In genomic region chr9:5617749-5618148, GRCh38 we compare ENCODE assay signal across 9 cellular contexts. TPM values are rescaled to one million over a fixed set of nuclear protein-coding genes. Genes with fewer than 3 reads are reported as not detected.
DNase-seq lines count a peak whose midpoint lies in the region; ATAC-seq and TF ChIP-seq lines count a peak whose summit lies in the region.
"Had no signal": no experiment of that assay in that cellular context is flagged by ENCODE, and none has a peak within 500 bp of the region (broad histone marks: within the 10 kb centered on the region; RNA-seq: fewer than 3 reads in every experiment).

No MANE protein-coding gene starts in this region.

- no peaks in the 10 kb centered on the region for H3K36me3 ChIP-seq in Loucy (ENCODE audit: insufficient read depth, low read length)
- H3K36me3 ChIP-seq in lower lobe of right lung: no peaks in the 10 kb centered on the region

- ATAC-seq in GM18868 (IDR thresholded peaks at IDR 0.05; ENCODE audit: unreplicated experiment) (peak; percentile 97), HG02588 (IDR thresholded peaks at IDR 0.05; ENCODE audit: unreplicated experiment) (peak; percentile 90), lower lobe of right lung (peak; percentile 64 to 68)
- ATAC-seq: HCT116 had no signal

- H3F3A ChIP-seq in Loucy (ENCODE audit: low read depth): no peaks in the 10 kb centered on the region

- H3K27me3 ChIP-seq in Loucy (ENCODE audit: insufficient read depth, low read length, poor library complexity, severe bottlenecking): no peaks in the 10 kb centered on the region
- no peaks in the 10 kb centered on the region for H3K27me3 ChIP-seq in lower lobe of right lung (ENCODE audit: low read depth)

- H3K9me2 ChIP-seq in Loucy (replicated peaks; ENCODE audit: low read depth, low read length): no peaks in the 10 kb centered on the region

- H3K4me3 ChIP-seq in Loucy (ENCODE audit: low read length, poor library complexity, severe bottlenecking) (no peak overlapping the region), lower lobe of right lung (no peak overlapping the region)

- no peak overlapping the region for H2AFZ ChIP-seq in Loucy (ENCODE audit: low read length)

- no peak for TF ChIP-seq CTCF in Loucy (conservative IDR thresholded peaks at IDR 0.05; ENCODE audit: low read length)
- TF ChIP-seq CTCF in lower lobe of right lung (IDR thresholded peaks at IDR 0.05): no peak

- H3K27ac ChIP-seq in lower lobe of right lung (no peak overlapping the region), caudate nucleus (ENCODE audit: low read depth, low read length) (no peak overlapping the region)

- no peak overlapping the region for H3K9ac ChIP-seq in Loucy (ENCODE audit: low read depth, low read length, poor library complexity, severe bottlenecking)

- no peaks in the 10 kb centered on the region for H4K20me1 ChIP-seq in Loucy (ENCODE audit: insufficient read depth, low read length, poor library complexity, severe bottlenecking)

- in situ Hi-C loops in ACHN (cut with HindIII; ENCODE audit: low pct_ligation_motif_present, low pct_unique_long_range_greater_than_20kb, low sequenced_read_pairs): no loop called here

- H3K4me2 ChIP-seq in Loucy (ENCODE audit: low read depth, low read length, poor library complexity, severe bottlenecking): peak overlapping the region; percentile 4

- H3K9me3 ChIP-seq in Loucy (ENCODE audit: insufficient read depth, low read depth, low read length): no peaks in the 10 kb centered on the region
- H3K9me3 ChIP-seq in lower lobe of right lung: no peaks in the 10 kb centered on the region

- no peaks in the 10 kb centered on the region for H3K79me2 ChIP-seq in Loucy (ENCODE audit: insufficient read depth, low read length)

- H3K4me1 ChIP-seq in Loucy (ENCODE audit: insufficient read depth, low read length, poor library complexity, severe bottlenecking): peaks cover 12% of the 10 kb centered on the region
- peaks cover 19% of the 10 kb centered on the region for H3K4me1 ChIP-seq in lower lobe of right lung

- DNase-seq in lower lobe of right lung: no peak
- DNase-seq in caudate nucleus (lab: John Stamatoyannopoulos, UW): no peak
- DNase-seq in iPS-NIHi7 (ENCODE audit: extremely low spot score): no peak
- no peak for DNase-seq in ACHN
- no peak for DNase-seq in COLO829 (ENCODE audit: low spot score)

- intact Hi-C loops in lower lobe of right lung (cut with DNase I): no loop called here

RNA-seq across cellular contexts. Expression of gene RIC1, which starts 11.2 kb away (rescaled TPM):
- total RNA-seq in lower lobe of right lung: 20.5 TPM
